In genomic region chr15:29675791-29676301, GRCh38 we compare ENCODE assay signal across 3 cellular contexts.
TF ChIP-seq lines count a peak whose summit lies in the region.

No MANE protein-coding gene starts in this region.

TF ChIP-seq in Ishikawa, 13 proteins besides CTCF, POLR2A, EP300 and RAD21 (continued from another document):
- TF ChIP-seq USF1 (IDR thresholded peaks at IDR 0.05) (no peak), TAF1 (IDR thresholded peaks at IDR 0.05; ENCODE audit: low read depth) (no peak), CEBPB (IDR thresholded peaks at IDR 0.05) (no peak), MAX (IDR thresholded peaks at IDR 0.05) (no peak), FOXM1 (IDR thresholded peaks at IDR 0.05; ENCODE audit: borderline replicate concordance, low read depth) (0 out of 2 replicates have a peak, but pooled peaks have one; percentile 29), REST (IDR thresholded peaks at IDR 0.05; ENCODE audit: low read depth) (no peak), NFIC (IDR thresholded peaks at IDR 0.05) (peak; percentile 44; the same call in 1 of the 2 replicates)

TF ChIP-seq in H1, 55 proteins besides CTCF, POLR2A, EP300 and RAD21 (continued from another document):
- TF ChIP-seq SAP30 (IDR thresholded peaks at IDR 0.05; ENCODE audit: insufficient read depth, insufficient replicate concordance, low read length) (no peak), GTF2F1 (IDR thresholded peaks at IDR 0.05; ENCODE audit: borderline replicate concordance, low read depth, low read length) (no peak), MAX (IDR thresholded peaks at IDR 0.05) (0 out of 2 replicates have a peak, but pooled peaks have one; percentile 34), GABPA (IDR thresholded peaks at IDR 0.05; ENCODE audit: borderline replicate concordance, insufficient read depth, low read length) (0 out of 2 replicates have a peak, but pooled peaks have one; percentile 20), ASH2L (IDR thresholded peaks at IDR 0.05; ENCODE audit: low read length) (no peak), BACH1 (IDR thresholded peaks at IDR 0.05; ENCODE audit: low read length) (no peak), MAFK (IDR thresholded peaks at IDR 0.05; ENCODE audit: low read depth, low read length) (no peak), CTBP2 (IDR thresholded peaks at IDR 0.05; ENCODE audit: borderline replicate concordance, insufficient read depth, insufficient read length, low read length) (no peak), TAF1 (IDR thresholded peaks at IDR 0.05; ENCODE audit: low read depth, low read length) (0 out of 2 replicates have a peak, but pooled peaks have one; percentile 13), POU5F1 (IDR thresholded peaks at IDR 0.05; ENCODE audit: low read depth, low read length) (no peak), CHD2 (IDR thresholded peaks at IDR 0.05; ENCODE audit: low read length) (no peak), KDM1A (IDR thresholded peaks at IDR 0.05; ENCODE audit: borderline replicate concordance, low read length) (no peak; the same call in 1 of the 2 replicates), SRF (IDR thresholded peaks at IDR 0.05; ENCODE audit: low read depth, low read length) (no peak), HDAC2 (IDR thresholded peaks at IDR 0.05; ENCODE audit: borderline replicate concordance in 1 of 2, low read depth in 2 of 2, low read length in 2 of 2) (no peak), FOSL1 (IDR thresholded peaks at IDR 0.05; ENCODE audit: insufficient read depth, low read depth, low read length) (no peak), ATF3 (IDR thresholded peaks at IDR 0.05; ENCODE audit: insufficient read depth, low read depth, low read length) (no peak), EZH2 (IDR thresholded peaks at IDR 0.05; ENCODE audit: low read depth, low read length, severe bottlenecking) (no peak), CHD1 (IDR thresholded peaks at IDR 0.05; ENCODE audit: low read depth, low read length) (no peak), JUND (IDR thresholded peaks at IDR 0.05; ENCODE audit: low read length) (no peak)
- TF ChIP-seq, protein P1, sequence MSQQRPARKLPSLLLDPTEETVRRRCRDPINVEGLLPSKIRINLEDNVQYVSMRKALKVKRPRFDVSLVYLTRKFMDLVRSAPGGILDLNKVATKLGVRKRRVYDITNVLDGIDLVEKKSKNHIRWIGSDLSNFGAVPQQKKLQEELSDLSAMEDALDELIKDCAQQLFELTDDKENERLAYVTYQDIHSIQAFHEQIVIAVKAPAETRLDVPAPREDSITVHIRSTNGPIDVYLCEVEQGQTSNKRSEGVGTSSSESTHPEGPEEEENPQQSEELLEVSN (IDR thresholded peaks at IDR 0.05) = peak; percentile 51; the same call in 1 of the 2 replicates

TF ChIP-seq in HepG2, 621 proteins besides CTCF, POLR2A, EP300 and RAD21 (continued from another document):
- no peak for TF ChIP-seq SKIL (CRISPR knock-in tag; IDR thresholded peaks at IDR 0.05; ENCODE audit: borderline replicate concordance)
- no peak for TF ChIP-seq ZNF263 (CRISPR knock-in tag; IDR thresholded peaks at IDR 0.05)
- TF ChIP-seq ZNF644 (CRISPR knock-in tag; IDR thresholded peaks at IDR 0.05; ENCODE audit: low read depth) = no peak
- no peak for TF ChIP-seq TFDP2 (CRISPR knock-in tag; IDR thresholded peaks at IDR 0.05)
- no peak for TF ChIP-seq MYC (CRISPR knock-in tag; IDR thresholded peaks at IDR 0.05; ENCODE audit: borderline replicate concordance)
- no peak for TF ChIP-seq EZH2 (conservative IDR thresholded peaks at IDR 0.05; ENCODE audit: low read depth, low read length)
- peak; percentile 7; the same call in 1 of the 2 replicates for TF ChIP-seq ZNF770 (CRISPR knock-in tag; IDR thresholded peaks at IDR 0.05)
- 0 out of 2 replicates have a peak, but pooled peaks have one; percentile 17 for TF ChIP-seq ZSCAN21 (CRISPR knock-in tag; IDR thresholded peaks at IDR 0.05; ENCODE audit: borderline replicate concordance)
- no peak for TF ChIP-seq CBFB (CRISPR knock-in tag; IDR thresholded peaks at IDR 0.05)
- no peak for TF ChIP-seq TOPORS (CRISPR knock-in tag; IDR thresholded peaks at IDR 0.05)
